8 cellular contexts compared by ENCODE assay signal in the genomic region with DNA sequence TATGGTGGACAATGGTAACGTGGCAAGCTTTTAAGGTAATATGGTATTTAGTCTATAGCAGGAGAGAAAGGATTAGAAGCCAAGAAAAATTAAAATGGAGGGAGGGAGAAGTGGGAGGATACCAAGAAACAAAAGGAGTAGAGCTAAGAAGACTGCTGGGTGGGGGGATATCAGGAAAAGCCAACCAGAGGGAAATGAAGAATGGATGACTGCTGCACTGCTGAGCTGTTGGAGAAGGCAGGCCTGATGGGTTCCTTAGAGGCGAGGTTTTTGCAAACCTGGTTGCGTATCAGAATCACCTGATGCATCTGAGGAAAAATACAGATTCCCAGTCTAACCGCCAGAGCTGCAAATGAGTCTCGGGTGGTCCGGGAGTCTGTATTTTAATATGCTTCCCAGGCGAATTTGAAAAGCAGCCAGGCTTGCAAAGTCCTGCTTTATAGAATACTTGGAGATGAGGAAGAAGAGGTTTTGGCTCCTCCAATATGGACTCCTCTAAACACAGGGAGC. TPM values are rescaled to one million over a fixed set of nuclear protein-coding genes. Genes with fewer than 3 reads are reported as not detected.
A peak's percentile ranks its signal among the peaks of the same experiment; 100 is the strongest.
DNase-seq lines count a peak whose midpoint lies in the region; ATAC-seq and TF ChIP-seq lines count a peak whose summit lies in the region.

No MANE protein-coding gene starts in this region.

- H3K4me1 ChIP-seq in CD8-positive, alpha-beta T cell (ENCODE audit: insufficient read depth, low read length), result peaks cover 8% of the 10 kb centered on the region
- no peaks in the 10 kb centered on the region for H3K4me1 ChIP-seq in effector memory CD4-positive, alpha-beta T cell (ENCODE audit: control insufficient read depth, insufficient read depth, low read length, poor library complexity, severe bottlenecking)
- H3K4me1 ChIP-seq in neural progenitor cell, result peaks cover 10% of the 10 kb centered on the region

- H3K9ac ChIP-seq in neural progenitor cell, result peak overlapping the region; percentile 34

- peaks cover 41% of the 10 kb centered on the region for H4K20me1 ChIP-seq in neural progenitor cell (ENCODE audit: low read depth)

- no peaks in the 10 kb centered on the region for H3K27me3 ChIP-seq in CD8-positive, alpha-beta T cell (ENCODE audit: insufficient read depth, low read length)
- H3K27me3 ChIP-seq in MG63 (no peaks in the 10 kb centered on the region), neural progenitor cell (no peaks in the 10 kb centered on the region)
- H3K27me3 ChIP-seq in effector memory CD4-positive, alpha-beta T cell (replicated peaks; ENCODE audit: control insufficient read depth, insufficient read depth, low read length, poor library complexity, severe bottlenecking), result no peaks in the 10 kb centered on the region

- no peaks in the 10 kb centered on the region for H3K9me3 ChIP-seq in CD8-positive, alpha-beta T cell (ENCODE audit: low read length)
- H3K9me3 ChIP-seq in MG63, result no peaks in the 10 kb centered on the region
- H3K9me3 ChIP-seq in effector memory CD4-positive, alpha-beta T cell (ENCODE audit: control insufficient read depth, low read length), result no peaks in the 10 kb centered on the region
- no peaks in the 10 kb centered on the region for H3K9me3 ChIP-seq in neural progenitor cell (ENCODE audit: low read depth)

- intact Hi-C loops in CD8-positive, alpha-beta T cell (cut with DNase I, micrococcal nuclease), result loop anchor here (5.0 to 10.0 kb wide), 8 partner anchors 157 to 1370 kb away; a partner anchor contains a TSS

- H3K27ac Mint-ChIP-seq in CD8-positive, alpha-beta T cell, result peak overlapping the region; percentile 65
- H3K27ac Mint-ChIP-seq in neural progenitor cell, result no peak overlapping the region

- H3K4me2 ChIP-seq in neural progenitor cell, result peak overlapping the region; percentile 83

- no peaks in the 10 kb centered on the region for H3K36me3 ChIP-seq in CD8-positive, alpha-beta T cell (ENCODE audit: insufficient read depth, low read length)
- H3K36me3 ChIP-seq in MG63 (peaks cover 16% of the 10 kb centered on the region), neural progenitor cell (no peaks in the 10 kb centered on the region)
- peaks cover 5% of the 10 kb centered on the region for H3K36me3 ChIP-seq in effector memory CD4-positive, alpha-beta T cell (ENCODE audit: control insufficient read depth, insufficient read depth, low read length)

- CTCF ChIA-PET in CD8-positive, alpha-beta T cell (lab: Charles Lee), result no interaction called here

- peaks cover 42% of the 10 kb centered on the region for H3K4me1 Mint-ChIP-seq in CD8-positive, alpha-beta T cell (ENCODE audit: low read depth)
- H3K4me1 Mint-ChIP-seq in neural progenitor cell, result peaks cover 41% of the 10 kb centered on the region

- peak overlapping the region; percentile 83 for H3K4me3 Mint-ChIP-seq in CD8-positive, alpha-beta T cell
- H3K4me3 Mint-ChIP-seq in neural progenitor cell, result peak overlapping the region; percentile 97

- DNase-seq in CD8-positive, alpha-beta T cell, result no peak
- DNase-seq in MG63, result no peak
- DNase-seq in effector memory CD4-positive, alpha-beta T cell, result no peak
- DNase-seq in neural progenitor cell (ENCODE audit: low spot score), result peak; percentile 2
- DNase-seq in HUDEP-2 (lab: John Stamatoyannopoulos, UW; ENCODE audit: unreplicated experiment in 76 of 76), result no peak
- DNase-seq in EL, result no peak

- POLR2A ChIA-PET in CD8-positive, alpha-beta T cell (lab: Charles Lee), result interaction anchor here (1.3 kb wide), 1 partner anchor 10 kb away, joined by 4 read pairs; no protein-coding TSS in a partner anchor

- H3F3A ChIP-seq in neural progenitor cell (ENCODE audit: low read depth), result peaks cover 8% of the 10 kb centered on the region

- peak overlapping the region; percentile 55 for H3K4me3 ChIP-seq in CD8-positive, alpha-beta T cell (ENCODE audit: low read depth, low read length)
- peak overlapping the region; percentile 77 for H3K4me3 ChIP-seq in MG63
- peak overlapping the region; percentile 78 for H3K4me3 ChIP-seq in effector memory CD4-positive, alpha-beta T cell (ENCODE audit: insufficient read depth, low read depth, low read length, poor library complexity, severe bottlenecking)
- H3K4me3 ChIP-seq in neural progenitor cell, result peak overlapping the region; percentile 84

- no peak for TF ChIP-seq CTCF in CD8-positive, alpha-beta T cell (IDR thresholded peaks at IDR 0.05)
- no peak for TF ChIP-seq CTCF in neural progenitor cell (IDR thresholded peaks at IDR 0.05)

- H3K27me3 Mint-ChIP-seq in CD8-positive, alpha-beta T cell (ENCODE audit: low read depth), result no peaks in the 10 kb centered on the region
- no peaks in the 10 kb centered on the region for H3K27me3 Mint-ChIP-seq in neural progenitor cell (ENCODE audit: insufficient read depth, low read depth)

- H3K9me3 Mint-ChIP-seq in CD8-positive, alpha-beta T cell, result no peaks in the 10 kb centered on the region
- peaks cover 11% of the 10 kb centered on the region for H3K9me3 Mint-ChIP-seq in neural progenitor cell

- no peak for ATAC-seq in CD8-positive, alpha-beta T cell
- no peak for ATAC-seq in GM18502 (IDR thresholded peaks at IDR 0.05; ENCODE audit: poor library complexity, unreplicated experiment)
- ATAC-seq in HG03378 (IDR thresholded peaks at IDR 0.05; ENCODE audit: unreplicated experiment), result no peak

- H3K27ac ChIP-seq in CD8-positive, alpha-beta T cell (ENCODE audit: low read depth, low read length), result no peak overlapping the region
- H3K27ac ChIP-seq in effector memory CD4-positive, alpha-beta T cell (ENCODE audit: insufficient read depth, low read length, poor library complexity, severe bottlenecking), result no peak overlapping the region
- H3K27ac ChIP-seq in neural progenitor cell, result no peak overlapping the region

- peaks cover 52% of the 10 kb centered on the region for H3K79me2 ChIP-seq in neural progenitor cell (ENCODE audit: low read depth)

- H3K36me3 Mint-ChIP-seq in CD8-positive, alpha-beta T cell, result peaks cover 22% of the 10 kb centered on the region
- H3K36me3 Mint-ChIP-seq in neural progenitor cell, result peaks cover 5% of the 10 kb centered on the region

- H2AFZ ChIP-seq in neural progenitor cell (replicated peaks), result no peak overlapping the region

RNA-seq across cellular contexts. Expression of a gene that starts 1.5 kb away (rescaled TPM):
- total RNA-seq in CD8-positive, alpha-beta T cell, result 10 to 100 TPM; 15.2 to 18.4 TPM
- 120 and 147 TPM in 2 replicates for total RNA-seq in MG63 (2014; rRNA removed; shearing (Covaris generic); ENCODE audit: low replicate concordance)
- total RNA-seq in neural progenitor cell (ENCODE audit: low replicate concordance), result 191 and 246 TPM in 2 replicates
